9 cellular contexts compared by ENCODE assay signal in genomic region chr17:15171433-15172047, GRCh38.
A peak's percentile ranks its signal among the peaks of the same experiment; 100 is the strongest.
DNase-seq lines count a peak whose midpoint lies in the region; ATAC-seq and TF ChIP-seq lines count a peak whose summit lies in the region.
"Had no signal": no experiment of that assay in that cellular context is flagged by ENCODE, and none has a peak within 500 bp of the region (broad histone marks: within the 10 kb centered on the region; RNA-seq: fewer than 3 reads in every experiment).

No MANE protein-coding gene starts in this region.

- POLR2A ChIA-PET in activated CD8-positive, alpha-beta T cell treated with anti-CD3 and anti-CD28 coated beads for 36 hours (lab: Charles Lee): no interaction called here
- POLR2A ChIA-PET in CD4-positive, alpha-beta memory T cell (lab: Charles Lee; ENCODE audit: partially characterized antibody): no interaction called here

- no peaks in the 10 kb centered on the region for H3K9me3 ChIP-seq in neuron (ENCODE audit: low read length)
- no peaks in the 10 kb centered on the region for H3K9me3 ChIP-seq in CD4-positive, alpha-beta memory T cell (ENCODE audit: control insufficient read depth in 1 of 2, low read length in 2 of 2)

- no peak overlapping the region for H3K27ac ChIP-seq in CD4-positive, alpha-beta memory T cell (ENCODE audit: low read depth, low read length)

- CTCF ChIA-PET in activated CD8-positive, alpha-beta T cell treated with anti-CD3 and anti-CD28 coated beads for 36 hours (lab: Charles Lee): interaction anchor here (1.8 kb wide), 1 partner anchor 1578 kb away, joined by 4 read pairs; no protein-coding TSS in a partner anchor
- CTCF ChIA-PET in CD4-positive, alpha-beta memory T cell (lab: Charles Lee; ENCODE audit: partially characterized antibody): no interaction called here

- intact Hi-C loops in activated CD8-positive, alpha-beta T cell treated with anti-CD3 and anti-CD28 coated beads for 36 hours (cut with micrococcal nuclease): no loop called here
- intact Hi-C loops in CD4-positive, alpha-beta memory T cell (cut with micrococcal nuclease): no loop called here

- peaks cover 3% of the 10 kb centered on the region for H3K4me1 ChIP-seq in neuron (ENCODE audit: insufficient read depth, low read length)
- H3K4me1 ChIP-seq in CD4-positive, alpha-beta memory T cell (ENCODE audit: insufficient read depth, low read length): no peaks in the 10 kb centered on the region

- peak; percentile 53 for TF ChIP-seq CTCF in GM13977 (IDR thresholded peaks at IDR 0.05; ENCODE audit: extremely low read depth, insufficient read depth, missing control alignments)
- TF ChIP-seq CTCF in activated CD8-positive, alpha-beta T cell treated with anti-CD3 and anti-CD28 coated beads for 36 hours (IDR thresholded peaks at IDR 0.05): peak; percentile 71
- TF ChIP-seq CTCF in foreskin fibroblast (IDR thresholded peaks at IDR 0.05; ENCODE audit: low read depth, low read length): peak; percentile 95

- H3K4me3 ChIP-seq in foreskin fibroblast (ENCODE audit: low read depth in 1 of 2, low read length in 2 of 2) (no peak overlapping the region), neuron (ENCODE audit: low read length) (no peak overlapping the region)
- H3K4me3 ChIP-seq in CD4-positive, alpha-beta memory T cell (ENCODE audit: low read length in 2 of 2): no peak overlapping the region

- no peaks in the 10 kb centered on the region for H3K9me3 Mint-ChIP-seq in activated CD8-positive, alpha-beta T cell treated with anti-CD3 and anti-CD28 coated beads for 36 hours
- no peaks in the 10 kb centered on the region for H3K9me3 Mint-ChIP-seq in CD4-positive, alpha-beta memory T cell

- H3K27me3 ChIP-seq in neuron (ENCODE audit: insufficient read depth, low read length): no peaks in the 10 kb centered on the region
- no peaks in the 10 kb centered on the region for H3K27me3 ChIP-seq in CD4-positive, alpha-beta memory T cell (ENCODE audit: insufficient read depth, low read length)

- no peak overlapping the region for H3K27ac Mint-ChIP-seq in activated CD8-positive, alpha-beta T cell treated with anti-CD3 and anti-CD28 coated beads for 36 hours
- no peak overlapping the region for H3K27ac Mint-ChIP-seq in CD4-positive, alpha-beta memory T cell
- H3K27ac Mint-ChIP-seq: IgD-negative memory B cell had no signal

- in situ Hi-C loops in GM13977 (cut with MboI; ENCODE audit: low pct_unique_long_range_greater_than_20kb, low sequenced_read_pairs, unreplicated experiment): no loop called here

- DNase-seq in AG08395 (ENCODE audit: low spot score) (peak; percentile 82), GM13977 (ENCODE audit: low spot score) (no peak), LHCN-M2 (ENCODE audit: low read depth) (peak; percentile 49), foreskin fibroblast (peak; percentile 77 to 93), NCI-H1694 treated with DMSO at 0.1 percent for 48 hours (lab: John Stamatoyannopoulos, UW) (no peak)
- peak; percentile 44 for DNase-seq in activated CD8-positive, alpha-beta T cell treated with anti-CD3 and anti-CD28 coated beads for 36 hours
- no peak for DNase-seq in CD4-positive, alpha-beta memory T cell

- H3K36me3 Mint-ChIP-seq in activated CD8-positive, alpha-beta T cell treated with anti-CD3 and anti-CD28 coated beads for 36 hours (ENCODE audit: low read depth): no peaks in the 10 kb centered on the region
- H3K36me3 Mint-ChIP-seq in CD4-positive, alpha-beta memory T cell: no peaks in the 10 kb centered on the region
- H3K36me3 Mint-ChIP-seq: IgD-negative memory B cell had no signal

- ATAC-seq in activated CD8-positive, alpha-beta T cell treated with anti-CD3 and anti-CD28 coated beads for 36 hours: no peak

- H2AFZ ChIP-seq in neuron (ENCODE audit: low read depth, low read length): peak overlapping the region; percentile 48

- no peaks in the 10 kb centered on the region for H3K4me1 Mint-ChIP-seq in activated CD8-positive, alpha-beta T cell treated with anti-CD3 and anti-CD28 coated beads for 36 hours (ENCODE audit: low read depth)
- H3K4me1 Mint-ChIP-seq in CD4-positive, alpha-beta memory T cell: no peaks in the 10 kb centered on the region

- no peaks in the 10 kb centered on the region for H3K36me3 ChIP-seq in neuron (ENCODE audit: insufficient read depth, low read length)
- no peaks in the 10 kb centered on the region for H3K36me3 ChIP-seq in CD4-positive, alpha-beta memory T cell (ENCODE audit: insufficient read depth, low read length)

- H3K27me3 Mint-ChIP-seq in activated CD8-positive, alpha-beta T cell treated with anti-CD3 and anti-CD28 coated beads for 36 hours: peaks cover 14% of the 10 kb centered on the region
- peaks cover 12 to 19% of the 10 kb centered on the region in 2 donors for H3K27me3 Mint-ChIP-seq in CD4-positive, alpha-beta memory T cell

- H3K4me3 Mint-ChIP-seq in activated CD8-positive, alpha-beta T cell treated with anti-CD3 and anti-CD28 coated beads for 36 hours: no peak overlapping the region
- no peak overlapping the region for H3K4me3 Mint-ChIP-seq in CD4-positive, alpha-beta memory T cell
- H3K4me3 Mint-ChIP-seq: IgD-negative memory B cell had no signal

Comparison
In these comparisons a context has a peak if more than half of its experiments do, and no peak if none do; other contexts are left out.
1. DNase-seq: peak in AG08395 (single experiment), LHCN-M2 (single experiment), activated CD8-positive, alpha-beta T cell treated with anti-CD3 and anti-CD28 coated beads for 36 hours (single experiment) and foreskin fibroblast (2 of 2); none in GM13977 (single experiment), NCI-H1694 treated with DMSO at 0.1 percent for 48 hours (single experiment) and CD4-positive, alpha-beta memory T cell (0 of 5).
2. Peak in every context shown above with its lines, with median percentiles within 50 percentile points of each other: CTCF ChIP-seq.